ENCODE assay signal across 11 cellular contexts in genomic region chr9:92717201-92718085, GRCh38. TPM values are rescaled to one million over a fixed set of nuclear protein-coding genes. Genes with fewer than 3 reads are reported as not detected.
DNase-seq lines count a peak whose midpoint lies in the region; ATAC-seq, FAIRE-seq and TF ChIP-seq lines count a peak whose summit lies in the region.
"Had no signal": no experiment of that assay in that cellular context is flagged by ENCODE, and none has a peak within 500 bp of the region (broad histone marks: within the 10 kb centered on the region; RNA-seq: fewer than 3 reads in every experiment).

No MANE protein-coding gene starts in this region.

- no peak overlapping the region for H2BK120ac ChIP-seq in neuronal stem cell (ENCODE audit: low read depth, low read length)

- H3K36me3 Mint-ChIP-seq in T-helper 17 cell (ENCODE audit: low read depth) (peaks cover 3% of the 10 kb centered on the region), endodermal cell (ENCODE audit: low read depth) (peaks cover 63% of the 10 kb centered on the region)
- H3K36me3 Mint-ChIP-seq in activated naive CD8-positive, alpha-beta T cell treated with anti-CD3 and anti-CD28 coated beads, Interleukin-2, amount 50 U/mL, for 24 hours (ENCODE audit: low read depth): peaks cover 28% of the 10 kb centered on the region

- no peak overlapping the region for H4K91ac ChIP-seq in neuronal stem cell (ENCODE audit: low read depth, low read length, poor library complexity)

- no peak overlapping the region for H3K4ac ChIP-seq in neuronal stem cell (ENCODE audit: low read length)

- H3K27ac Mint-ChIP-seq in T-helper 17 cell (peak overlapping the region; percentile 69), endodermal cell (no peak overlapping the region)
- no peak overlapping the region for H3K27ac Mint-ChIP-seq in activated naive CD8-positive, alpha-beta T cell treated with anti-CD3 and anti-CD28 coated beads, Interleukin-2, amount 50 U/mL, for 24 hours

- H3K27me3 Mint-ChIP-seq in T-helper 17 cell (no peaks in the 10 kb centered on the region), endodermal cell (ENCODE audit: insufficient read depth) (no peaks in the 10 kb centered on the region)
- H3K27me3 Mint-ChIP-seq in activated naive CD8-positive, alpha-beta T cell treated with anti-CD3 and anti-CD28 coated beads, Interleukin-2, amount 50 U/mL, for 24 hours: no peaks in the 10 kb centered on the region
- H3K27me3 Mint-ChIP-seq: naive thymus-derived CD8-positive, alpha-beta T cell had no signal

- no peak overlapping the region for H3K18ac ChIP-seq in neuronal stem cell (ENCODE audit: low read length)

- ATAC-seq in GM19351 (IDR thresholded peaks at IDR 0.05; ENCODE audit: unreplicated experiment): peak; percentile 63
- ATAC-seq in T-helper 17 cell: no peak
- no peak for ATAC-seq in activated naive CD8-positive, alpha-beta T cell treated with anti-CD3 and anti-CD28 coated beads, Interleukin-2, amount 50 U/mL, for 24 hours

- H3K36me3 ChIP-seq in neuronal stem cell (replicated peaks in 1 of 2; ENCODE audit: control insufficient read depth in 2 of 2, insufficient read depth in 2 of 2, low read length in 2 of 2): peaks cover 76 to 99% of the 10 kb centered on the region in 2 donors
- H3K36me3 ChIP-seq in endodermal cell (ENCODE audit: control insufficient read depth, insufficient read depth, low read length): peaks cover 60% of the 10 kb centered on the region

- no CpG with 5 or more reads among the region's 21 CpGs for WGBS in neuronal stem cell (ENCODE audit: extremely low coverage in 2 of 2, insufficient read length in 2 of 2, insufficient replicate concordance in 1 of 2), 2 donors
- 94 to 97% methylated on average over 13 to 21 of the region's 21 CpGs for WGBS in endodermal cell (ENCODE audit: insufficient coverage in 1 of 2, insufficient read length in 1 of 2), 2 experiments

- H2BK15ac ChIP-seq in neuronal stem cell (ENCODE audit: low read length): no peak overlapping the region

- no peaks in the 10 kb centered on the region for H3K9me3 Mint-ChIP-seq in endodermal cell
- no peaks in the 10 kb centered on the region for H3K9me3 Mint-ChIP-seq in activated naive CD8-positive, alpha-beta T cell treated with anti-CD3 and anti-CD28 coated beads, Interleukin-2, amount 50 U/mL, for 24 hours
- H3K9me3 Mint-ChIP-seq: naive thymus-derived CD8-positive, alpha-beta T cell had no signal

- no peak overlapping the region for H2BK5ac ChIP-seq in neuronal stem cell (ENCODE audit: low read length)

- TF ChIP-seq POLR2A in GM12891 (IDR thresholded peaks at IDR 0.05; ENCODE audit: low read depth, low read length): no peak

- H3K4me3 Mint-ChIP-seq in T-helper 17 cell (no peak overlapping the region), endodermal cell (no peak overlapping the region)
- H3K4me3 Mint-ChIP-seq in activated naive CD8-positive, alpha-beta T cell treated with anti-CD3 and anti-CD28 coated beads, Interleukin-2, amount 50 U/mL, for 24 hours: no peak overlapping the region
- H3K4me3 Mint-ChIP-seq: naive thymus-derived CD8-positive, alpha-beta T cell had no signal

- H3K79me1 ChIP-seq in neuronal stem cell (ENCODE audit: low read depth, low read length): no peaks in the 10 kb centered on the region

- TF ChIP-seq CTCF in endodermal cell (conservative IDR thresholded peaks at IDR 0.05): no peak

- H2AFZ ChIP-seq in neuronal stem cell (ENCODE audit: low read length): no peak overlapping the region

- no peak overlapping the region for H3K14ac ChIP-seq in neuronal stem cell (ENCODE audit: low read length)

- H3K9me3 ChIP-seq in T-helper 17 cell (ENCODE audit: control insufficient read depth, low read length, poor library complexity, severe bottlenecking) (no peaks in the 10 kb centered on the region), neuronal stem cell (replicated peaks in 1 of 2; ENCODE audit: control insufficient read depth in 2 of 2, insufficient read depth in 1 of 2, low read depth in 1 of 2, low read length in 2 of 2) (no peaks in the 10 kb centered on the region), endodermal cell (ENCODE audit: control insufficient read depth, low read length) (no peaks in the 10 kb centered on the region)
- H3K9me3 ChIP-seq: ascending aorta had no signal

- H3K27me3 ChIP-seq in neuronal stem cell (ENCODE audit: control insufficient read depth in 3 of 3, insufficient read depth in 3 of 3, low read depth in 1 of 3, low read length in 3 of 3): no peaks in the 10 kb centered on the region
- H3K27me3 ChIP-seq in endodermal cell (ENCODE audit: control insufficient read depth, insufficient read depth, low read length, poor library complexity, severe bottlenecking): no peaks in the 10 kb centered on the region
- H3K27me3 ChIP-seq: ascending aorta, dorsolateral prefrontal cortex had no signal

- no peak for FAIRE-seq in GM12891 (lab: Jason Lieb, UNC)
- FAIRE-seq: TTC549 had no signal

- no peak overlapping the region for H2BK12ac ChIP-seq in neuronal stem cell (ENCODE audit: low read length)

- DNase-seq in GM12891 (ENCODE audit: insufficient read length, low spot score) (no peak), T-helper 17 cell (no peak), neuronal stem cell (ENCODE audit: low spot score) (no peak), endodermal cell (no peak), MV-4-11 (lab: John Stamatoyannopoulos, UW) (no peak)
- DNase-seq in activated naive CD8-positive, alpha-beta T cell treated with anti-CD3 and anti-CD28 coated beads, Interleukin-2, amount 50 U/mL, for 24 hours: no peak

- no peaks in the 10 kb centered on the region for H3K4me1 ChIP-seq in neuronal stem cell (ENCODE audit: control insufficient read depth in 2 of 2, insufficient read depth in 1 of 2, low read depth in 1 of 2, low read length in 2 of 2)
- H3K4me1 ChIP-seq in endodermal cell (ENCODE audit: control insufficient read depth, insufficient read depth, low read length): no peaks in the 10 kb centered on the region
- H3K4me1 ChIP-seq: ascending aorta had no signal

- H4K8ac ChIP-seq in neuronal stem cell (ENCODE audit: low read depth, low read length): peak overlapping the region; percentile 19

- H3K23ac ChIP-seq in neuronal stem cell (ENCODE audit: low read depth, low read length, poor library complexity): no peak overlapping the region

- H3K9ac ChIP-seq in neuronal stem cell (ENCODE audit: low read depth, low read length, poor library complexity) (peak overlapping the region; percentile 24), endodermal cell (ENCODE audit: extremely low read depth, low read length, poor library complexity, severe bottlenecking) (no peak overlapping the region)

- H2AK5ac ChIP-seq in neuronal stem cell (ENCODE audit: low read depth, low read length): no peak overlapping the region

- H3K4me3 ChIP-seq in neuronal stem cell (ENCODE audit: low read length in 2 of 2) (no peak overlapping the region), endodermal cell (ENCODE audit: low read length) (no peak overlapping the region)
- H3K4me3 ChIP-seq: ascending aorta, dorsolateral prefrontal cortex had no signal

- H3K27ac ChIP-seq in neuronal stem cell (replicated peaks; ENCODE audit: low read length): no peak overlapping the region
- H3K27ac ChIP-seq in endodermal cell (ENCODE audit: low read depth, low read length): no peak overlapping the region
- H3K27ac ChIP-seq: ascending aorta had no signal

- peaks cover 17% of the 10 kb centered on the region for H3K4me1 Mint-ChIP-seq in T-helper 17 cell
- no peaks in the 10 kb centered on the region for H3K4me1 Mint-ChIP-seq in endodermal cell
- H3K4me1 Mint-ChIP-seq in activated naive CD8-positive, alpha-beta T cell treated with anti-CD3 and anti-CD28 coated beads, Interleukin-2, amount 50 U/mL, for 24 hours: peaks cover 18% of the 10 kb centered on the region

- H3K4me2 ChIP-seq in neuronal stem cell (ENCODE audit: insufficient read depth, low read length, poor library complexity, severe bottlenecking): no peak overlapping the region

TF ChIP-seq in GM12891, 5 proteins besides CTCF, POLR2A, EP300 and RAD21:
- TF ChIP-seq PAX5 (IDR thresholded peaks at IDR 0.05; ENCODE audit: insufficient read depth, low read length, severe bottlenecking): no peak
- peak; percentile 98 for TF ChIP-seq POU2F2 (IDR thresholded peaks at IDR 0.05; ENCODE audit: low read depth, low read length)

RNA-seq across cellular contexts. Expression of gene BICD2, which starts 47.2 kb away (rescaled TPM):
- polyA plus RNA-seq in GM12891 (2012; ENCODE audit: low read depth, missing spikeins): 7.6 TPM
- total RNA-seq in T-helper 17 cell (10 to 100 TPM; 22.9 to 34.0 TPM), endodermal cell (10 to 100 TPM; 20.7 to 20.9 TPM)
- polyA plus RNA-seq in neuronal stem cell (2013, experiment 1 of 2): 13.6 TPM
- 14.2 TPM for polyA plus RNA-seq in neuronal stem cell (2013, experiment 2 of 2)
- polyA plus RNA-seq in endodermal cell (2013, experiment 1 of 2): 25.4 TPM
- 24.1 TPM for polyA plus RNA-seq in endodermal cell (2013, experiment 2 of 2)

RNA-seq across cellular contexts. Expression of gene IPPK, which starts 47.5 kb away (rescaled TPM):
- polyA plus RNA-seq in GM12891 (2012; ENCODE audit: low read depth, missing spikeins): 5.0 TPM
- total RNA-seq in T-helper 17 cell (1 to 10 TPM; 6.3 to 7.1 TPM), endodermal cell (1 to 10 TPM; 9.3 TPM)
- 4.8 TPM for polyA plus RNA-seq in neuronal stem cell (2013, experiment 1 of 2)
- polyA plus RNA-seq in neuronal stem cell (2013, experiment 2 of 2): 4.2 TPM
- polyA plus RNA-seq in endodermal cell (2013, experiment 1 of 2): 8.8 TPM
- 8.6 TPM for polyA plus RNA-seq in endodermal cell (2013, experiment 2 of 2)
